In the genomic region with DNA sequence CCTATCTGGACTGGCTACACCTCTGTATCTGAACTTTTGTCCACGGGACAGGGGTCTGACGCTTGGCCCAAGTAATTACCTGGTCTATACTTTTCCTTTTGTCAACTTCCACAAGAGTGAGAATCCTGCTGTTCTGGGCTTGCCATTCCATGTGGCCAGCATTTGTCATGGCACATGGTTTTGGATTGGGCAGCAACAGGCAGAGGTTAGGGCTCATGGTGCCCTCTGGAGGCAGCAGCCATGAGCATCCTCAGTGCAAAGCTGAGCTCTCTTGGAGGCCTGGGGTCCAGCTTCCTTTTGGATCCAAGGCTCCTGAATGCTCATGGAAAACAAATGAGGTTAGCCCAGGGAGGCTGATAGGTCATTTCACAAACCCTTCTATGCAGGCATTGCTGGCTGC, we compare ENCODE assay signal across 8 cellular contexts. TPM values are rescaled to one million over a fixed set of nuclear protein-coding genes. Genes with fewer than 3 reads are reported as not detected.
DNase-seq lines count a peak whose midpoint lies in the region; ATAC-seq and TF ChIP-seq lines count a peak whose summit lies in the region.
"Had no signal": no experiment of that assay in that cellular context is flagged by ENCODE, and none has a peak within 500 bp of the region (broad histone marks: within the 10 kb centered on the region; RNA-seq: fewer than 3 reads in every experiment).

No MANE protein-coding gene starts in this region.

- H3K4me1 ChIP-seq in RWPE2 (ENCODE audit: insufficient read depth, poor library complexity, severe bottlenecking) (peaks cover 9% of the 10 kb centered on the region), right lobe of liver (peaks cover 0 to 7% (median 0%) of the 10 kb centered on the region in 4 donors)

- no peak for TF ChIP-seq POLR2A in right lobe of liver (IDR thresholded peaks at IDR 0.05)

- ATAC-seq in RWPE2 (ENCODE audit: low read depth) (peak; percentile 55; the same call in 2 of the 3 replicates), right lobe of liver (peak; percentile 75 to 84 (median 78)), GM18873 (IDR thresholded peaks at IDR 0.05; ENCODE audit: low FRiP score, unreplicated experiment) (no peak), GM19452 (IDR thresholded peaks at IDR 0.05; ENCODE audit: unreplicated experiment) (no peak)

- H3K9me3 ChIP-seq in RWPE2 (ENCODE audit: severe bottlenecking): no peaks in the 10 kb centered on the region
- H3K9me3 ChIP-seq in right lobe of liver: no peaks in the 10 kb centered on the region
- H3K9me3 ChIP-seq: SJSA1 had no signal

- H3K27ac ChIP-seq in RWPE2 (ENCODE audit: poor library complexity, severe bottlenecking) (no peak overlapping the region), right lobe of liver (no peak overlapping the region)
- H3K27ac ChIP-seq: SJSA1 had no signal

- intact Hi-C loops in right lobe of liver (cut with DNase I): no loop called here

- DNase-seq in GM12865 (ENCODE audit: low read depth): peak; percentile 46
- no peak for DNase-seq in RWPE2 (ENCODE audit: low spot score)
- no peak for DNase-seq in right lobe of liver
- no peak for DNase-seq in activated CD4-positive, CD25-positive, alpha-beta regulatory T cell (lab: John Stamatoyannopoulos, UW)

- WGBS in right lobe of liver (ENCODE audit: insufficient coverage, low coverage, low lambda C conversion rate, missing lambda C conversion rate): no CpG with 5 or more reads among the region's 2 CpGs

- peak; percentile 27 for TF ChIP-seq CTCF in GM12865 (IDR thresholded peaks at IDR 0.05; ENCODE audit: insufficient read depth, low read depth, low read length, missing control alignments)
- TF ChIP-seq CTCF in RWPE2 (IDR thresholded peaks at IDR 0.05; ENCODE audit: poor library complexity, severe bottlenecking): peak; percentile 52
- peak; percentile 33 to 64 (median 42) for TF ChIP-seq CTCF in right lobe of liver (IDR thresholded peaks at IDR 0.05)

- H3K4me3 ChIP-seq in GM12865 (ENCODE audit: low read depth, low read length) (no peak overlapping the region), RWPE2 (ENCODE audit: severe bottlenecking) (no peak overlapping the region), right lobe of liver (no peak overlapping the region)
- H3K4me3 ChIP-seq: SJSA1 had no signal

- H3K27me3 ChIP-seq in RWPE2 (ENCODE audit: insufficient read depth, poor library complexity, severe bottlenecking) (no peaks in the 10 kb centered on the region), right lobe of liver (no peaks in the 10 kb centered on the region)
- H3K27me3 ChIP-seq: SJSA1 had no signal

- H3K36me3 ChIP-seq in RWPE2 (ENCODE audit: low read depth) (peaks cover 72% of the 10 kb centered on the region), right lobe of liver (peaks cover 0 to 36% (median 6%) of the 10 kb centered on the region in 4 donors)

RNA-seq across cellular contexts. Expression of a gene that starts 7.5 kb away (rescaled TPM):
- 10 to 100 TPM; 16.2 to 25.4 (median 19.5) TPM for total RNA-seq in right lobe of liver

RNA-seq across cellular contexts. Expression of a gene that starts 17.8 kb away (rescaled TPM):
- total RNA-seq in right lobe of liver: 10 to 100 TPM; 12.2 to 21.1 (median 18.2) TPM

RNA-seq across cellular contexts. Expression of a gene that starts 18.6 kb away (rescaled TPM):
- total RNA-seq in right lobe of liver: 10 to 100 TPM; 23.4 to 67.8 (median 33.9) TPM

RNA-seq across cellular contexts. Expression of a gene that starts 19.4 kb away (rescaled TPM):
- total RNA-seq in right lobe of liver: under 1 TPM in 1 of 6 experiments, not detected in 5; 0.84 TPM
- total RNA-seq: pulmonary artery endothelial cell, SJSA1 had no signal

RNA-seq across cellular contexts. Expression of a gene that starts 23.2 kb away (rescaled TPM):
- total RNA-seq in right lobe of liver: 10 to 100 TPM in 4 of 6 experiments, 1 to 10 TPM in 2; 8.9 to 23.9 (median 11.7) TPM

Comparison
In these comparisons a context has a peak if more than half of its experiments do, and no peak if none do; other contexts are left out.
1. ATAC-seq: peak in RWPE2 (single experiment) and right lobe of liver (4 of 4); none in GM18873 (single experiment) and GM19452 (single experiment).
2. Peak in every context shown above with its lines, with median percentiles within 50 percentile points of each other: CTCF ChIP-seq.